Comparison of ENCODE assay signal across 15 cellular contexts in the genomic region with DNA sequence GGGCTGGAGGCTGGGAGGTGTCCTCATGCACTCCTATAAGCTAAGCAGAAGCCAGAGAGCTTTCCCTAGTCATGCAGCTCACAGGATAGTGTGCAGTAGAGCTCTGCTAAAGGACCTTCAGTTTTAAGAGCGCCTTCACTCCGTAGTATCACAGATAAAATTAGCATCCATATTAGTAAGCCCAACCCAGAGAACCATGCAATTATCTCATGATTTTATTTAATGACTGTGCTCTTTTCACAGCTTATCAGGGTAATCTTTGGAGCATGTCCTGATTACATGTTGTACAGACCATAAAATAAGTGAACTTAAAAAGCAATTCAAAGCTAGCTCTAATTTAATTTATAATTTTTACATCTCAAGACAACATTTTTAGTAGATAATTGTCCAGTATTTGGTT.
"Had no signal": no experiment of that assay in that cellular context is flagged by ENCODE, and none has a peak within 500 bp of the region (broad histone marks: within the 10 kb centered on the region; RNA-seq: fewer than 3 reads in every experiment).

No MANE protein-coding gene starts in this region.

- H3K4me1 Mint-ChIP-seq: immature natural killer cell had no signal

- DNase-seq: activated CD4-positive, alpha-beta T cell treated with anti-CD3 and anti-CD28 coated beads, Interleukin-2, amount 50 U/mL, for 4 hours; activated naive CD4-positive, alpha-beta T cell treated with Interleukin-2 at 50 U/mL for 16 hours; activated T-cell treated with anti-CD3 and anti-CD28 coated beads for 4 hours; anterior cingulate cortex; cortex of kidney; effector CD4-positive, alpha-beta T cell; foreskin keratinocyte; head of caudate nucleus; immature natural killer cell; mesendoderm; stimulated activated naive CD8-positive, alpha-beta T cell treated with anti-CD3 and anti-CD28 coated beads, Interleukin-15, Interleukin-2, amounts not matched to agents 100 U/mL and 50 U/mL, for 24 hours; T-helper 9 cell; upper lobe of left lung had no signal

- H3K4me3 Mint-ChIP-seq: immature natural killer cell had no signal

- H3K36me3 Mint-ChIP-seq: immature natural killer cell had no signal

- H3K27ac Mint-ChIP-seq: immature natural killer cell had no signal

- ATAC-seq: activated CD4-positive, CD25-positive, alpha-beta regulatory T cell treated with anti-CD3 and anti-CD28 coated beads, Interleukin-2, amount 50 U/mL, for 24 hours; foreskin keratinocyte; sciatic nerve; stimulated activated naive CD8-positive, alpha-beta T cell treated with anti-CD3 and anti-CD28 coated beads, Interleukin-15, Interleukin-2, amounts not matched to agents 100 U/mL and 50 U/mL, for 24 hours had no signal

- H3K9me3 Mint-ChIP-seq: immature natural killer cell had no signal
